9 cellular contexts compared by ENCODE assay signal in genomic region chr2:120254178-120254577, GRCh38. TPM values are rescaled to one million over a fixed set of nuclear protein-coding genes. Genes with fewer than 3 reads are reported as not detected.
DNase-seq lines count a peak whose midpoint lies in the region; ATAC-seq and TF ChIP-seq lines count a peak whose summit lies in the region.
"Had no signal": no experiment of that assay in that cellular context is flagged by ENCODE, and none has a peak within 500 bp of the region (broad histone marks: within the 10 kb centered on the region; RNA-seq: fewer than 3 reads in every experiment).

No MANE protein-coding gene starts in this region.

- H3K27me3 Mint-ChIP-seq in activated CD4-positive, alpha-beta T cell treated with anti-CD3 and anti-CD28 coated beads, Interleukin-2, amount 10 ng/mL, durations not matched to agents 24 days and 14 days, result peaks cover 2% of the 10 kb centered on the region
- H3K27me3 Mint-ChIP-seq in activated naive CD8-positive, alpha-beta T cell treated with anti-CD3 and anti-CD28 coated beads, Interleukin-2, amount 10 ng/mL, durations not matched to agents 7 days and 5 days, result peaks cover 10% of the 10 kb centered on the region

- ATAC-seq in activated naive CD8-positive, alpha-beta T cell treated with anti-CD3 and anti-CD28 coated beads, Interleukin-2, amount 10 ng/mL, durations not matched to agents 7 days and 5 days (ENCODE audit: low read depth), result no peak
- ATAC-seq in HG02571 (IDR thresholded peaks at IDR 0.05; ENCODE audit: unreplicated experiment), result no peak
- ATAC-seq in body of pancreas, result no peak

- no peak for TF ChIP-seq RAD21 in liver (IDR thresholded peaks at IDR 0.05)

- no peaks in the 10 kb centered on the region for H3K36me3 ChIP-seq in liver (ENCODE audit: control insufficient read depth in 4 of 4, insufficient read depth in 3 of 4, low read depth in 1 of 4, low read length in 3 of 4)
- H3K36me3 ChIP-seq in subcutaneous abdominal adipose tissue (ENCODE audit: control insufficient read depth in 5 of 5, insufficient read depth in 5 of 5, low read length in 5 of 5), result no peaks in the 10 kb centered on the region
- H3K36me3 ChIP-seq in body of pancreas (replicated peaks in 1 of 2; ENCODE audit: insufficient read depth in 1 of 2, low read depth in 2 of 2), result no peaks in the 10 kb centered on the region

- peak overlapping the region; percentile 99 for H3K4me3 Mint-ChIP-seq in activated CD4-positive, alpha-beta T cell treated with anti-CD3 and anti-CD28 coated beads, Interleukin-2, amount 10 ng/mL, durations not matched to agents 24 days and 14 days
- H3K4me3 Mint-ChIP-seq in activated naive CD8-positive, alpha-beta T cell treated with anti-CD3 and anti-CD28 coated beads, Interleukin-2, amount 10 ng/mL, durations not matched to agents 7 days and 5 days, result peak overlapping the region; percentile 90

- H3K27ac Mint-ChIP-seq in activated CD4-positive, alpha-beta T cell treated with anti-CD3 and anti-CD28 coated beads, Interleukin-2, amount 10 ng/mL, durations not matched to agents 24 days and 14 days, result no peak overlapping the region
- H3K27ac Mint-ChIP-seq in activated naive CD8-positive, alpha-beta T cell treated with anti-CD3 and anti-CD28 coated beads, Interleukin-2, amount 10 ng/mL, durations not matched to agents 7 days and 5 days, result no peak overlapping the region

- peak overlapping the region in 1 of 2 donors; percentile 5 for H3K9ac ChIP-seq in liver (ENCODE audit: low read depth in 1 of 2, low read length in 2 of 2)
- peak overlapping the region in 4 of 5 donors; percentile 14 to 84 (median 72) for H3K9ac ChIP-seq in subcutaneous abdominal adipose tissue (ENCODE audit: low read length in 5 of 5)

- H3K27ac ChIP-seq in liver (ENCODE audit: low read depth in 1 of 2, low read length in 2 of 2) (peak overlapping the region in 1 of 2 donors; percentile 83), subcutaneous abdominal adipose tissue (ENCODE audit: low read depth, low read length) (peak overlapping the region; percentile 82), body of pancreas (no peak overlapping the region)

- H3K4me3 ChIP-seq in liver (ENCODE audit: low read depth in 1 of 3, low read length in 3 of 3) (peak overlapping the region; percentile 79 to 91 (median 91)), subcutaneous abdominal adipose tissue (ENCODE audit: low read depth in 1 of 5, low read length in 5 of 5) (peak overlapping the region; percentile 71 to 92 (median 87)), body of pancreas (no peak overlapping the region)

- no peak for TF ChIP-seq POLR2A in body of pancreas (IDR thresholded peaks at IDR 0.05)

- peaks cover 22% of the 10 kb centered on the region for H3K9me3 Mint-ChIP-seq in activated CD4-positive, alpha-beta T cell treated with anti-CD3 and anti-CD28 coated beads, Interleukin-2, amount 10 ng/mL, durations not matched to agents 24 days and 14 days
- H3K9me3 Mint-ChIP-seq in activated naive CD8-positive, alpha-beta T cell treated with anti-CD3 and anti-CD28 coated beads, Interleukin-2, amount 10 ng/mL, durations not matched to agents 7 days and 5 days, result peaks cover 3% of the 10 kb centered on the region

- no peaks in the 10 kb centered on the region for H3K27me3 ChIP-seq in liver (ENCODE audit: control insufficient read depth in 4 of 4, insufficient read depth in 4 of 4, low read length in 3 of 4)
- H3K27me3 ChIP-seq in subcutaneous abdominal adipose tissue (ENCODE audit: control insufficient read depth in 5 of 5, insufficient read depth in 4 of 5, low read length in 5 of 5), result no peaks in the 10 kb centered on the region
- H3K27me3 ChIP-seq in body of pancreas, result no peaks in the 10 kb centered on the region

- intact Hi-C loops in activated CD4-positive, alpha-beta T cell treated with anti-CD3 and anti-CD28 coated beads, Interleukin-2, amount 10 ng/mL, durations not matched to agents 24 days and 14 days (cut with micrococcal nuclease), result loop anchor here (10.0 kb wide), 1 partner anchor 889 kb away; the partner anchor contains the start of genes C2orf76 and DBI
- intact Hi-C loops in body of pancreas (cut with DNase I), result no loop called here

- H3K9me3 ChIP-seq in liver (ENCODE audit: control insufficient read depth in 4 of 4, low read length in 3 of 4) (no peaks in the 10 kb centered on the region), subcutaneous abdominal adipose tissue (ENCODE audit: control insufficient read depth in 5 of 5, low read length in 5 of 5) (no peaks in the 10 kb centered on the region), body of pancreas (no peaks in the 10 kb centered on the region)

- DNase-seq in activated CD4-positive, alpha-beta T cell treated with anti-CD3 and anti-CD28 coated beads, Interleukin-2, amount 10 ng/mL, durations not matched to agents 24 days and 14 days, result no peak
- no peak for DNase-seq in activated CD4-positive, alpha-beta T cell treated with anti-CD3 and anti-CD28 coated beads, Interleukin-2, amount 50 U/mL, for 4 hours
- no peak for DNase-seq in activated naive CD8-positive, alpha-beta T cell treated with anti-CD3 and anti-CD28 coated beads, Interleukin-2, amount 10 ng/mL, durations not matched to agents 7 days and 5 days
- DNase-seq in activated effector memory CD4-positive, alpha-beta T cell treated with anti-CD3 and anti-CD28 coated beads, Interleukin-2, amount 50 U/mL, for 16 hours, result no peak
- DNase-seq in body of pancreas, result no peak
- DNase-seq: activated gamma-delta T cell had no signal

- POLR2A ChIA-PET in activated naive CD8-positive, alpha-beta T cell treated with anti-CD3 and anti-CD28 coated beads, Interleukin-2, amount 10 ng/mL, durations not matched to agents 7 days and 5 days (lab: Charles Lee), result interaction anchor here (4.5 kb wide), 1 partner anchor 23 kb away, joined by 44 read pairs; no protein-coding TSS in a partner anchor

- WGBS in liver, result 78% methylated on average over 8 of the region's 8 CpGs
- 69 to 70% methylated on average over 8 of the region's 8 CpGs for WGBS in body of pancreas, 2 donors

- TF ChIP-seq CTCF in liver (IDR thresholded peaks at IDR 0.05; ENCODE audit: low read depth, low read length, missing input control) (no peak), body of pancreas (IDR thresholded peaks at IDR 0.05) (no peak)

- peaks cover 46% of the 10 kb centered on the region for H3K36me3 Mint-ChIP-seq in activated CD4-positive, alpha-beta T cell treated with anti-CD3 and anti-CD28 coated beads, Interleukin-2, amount 10 ng/mL, durations not matched to agents 24 days and 14 days (ENCODE audit: low read depth)
- peaks cover 47% of the 10 kb centered on the region for H3K36me3 Mint-ChIP-seq in activated naive CD8-positive, alpha-beta T cell treated with anti-CD3 and anti-CD28 coated beads, Interleukin-2, amount 10 ng/mL, durations not matched to agents 7 days and 5 days

- peaks cover 71% of the 10 kb centered on the region for H3K4me1 Mint-ChIP-seq in activated CD4-positive, alpha-beta T cell treated with anti-CD3 and anti-CD28 coated beads, Interleukin-2, amount 10 ng/mL, durations not matched to agents 24 days and 14 days
- H3K4me1 Mint-ChIP-seq in activated naive CD8-positive, alpha-beta T cell treated with anti-CD3 and anti-CD28 coated beads, Interleukin-2, amount 10 ng/mL, durations not matched to agents 7 days and 5 days, result peaks cover 49% of the 10 kb centered on the region

- H3K4me1 ChIP-seq in liver (ENCODE audit: control insufficient read depth in 4 of 4, insufficient read depth in 4 of 4, low read length in 3 of 4) (peaks cover 0 to 16% (median 11%) of the 10 kb centered on the region in 4 donors), subcutaneous abdominal adipose tissue (ENCODE audit: control insufficient read depth in 5 of 5, insufficient read depth in 5 of 5, low read length in 5 of 5) (peaks cover 11 to 53% (median 50%) of the 10 kb centered on the region in 5 donors), body of pancreas (peaks cover 13% of the 10 kb centered on the region)

TF ChIP-seq in liver, 16 proteins besides CTCF, POLR2A, EP300 and RAD21 (continues in another document):
- no peak for TF ChIP-seq GABPA (IDR thresholded peaks at IDR 0.05 in 1 of 2, conservative IDR thresholded peaks at IDR 0.05 in 1 of 2)
- TF ChIP-seq, protein P1, sequence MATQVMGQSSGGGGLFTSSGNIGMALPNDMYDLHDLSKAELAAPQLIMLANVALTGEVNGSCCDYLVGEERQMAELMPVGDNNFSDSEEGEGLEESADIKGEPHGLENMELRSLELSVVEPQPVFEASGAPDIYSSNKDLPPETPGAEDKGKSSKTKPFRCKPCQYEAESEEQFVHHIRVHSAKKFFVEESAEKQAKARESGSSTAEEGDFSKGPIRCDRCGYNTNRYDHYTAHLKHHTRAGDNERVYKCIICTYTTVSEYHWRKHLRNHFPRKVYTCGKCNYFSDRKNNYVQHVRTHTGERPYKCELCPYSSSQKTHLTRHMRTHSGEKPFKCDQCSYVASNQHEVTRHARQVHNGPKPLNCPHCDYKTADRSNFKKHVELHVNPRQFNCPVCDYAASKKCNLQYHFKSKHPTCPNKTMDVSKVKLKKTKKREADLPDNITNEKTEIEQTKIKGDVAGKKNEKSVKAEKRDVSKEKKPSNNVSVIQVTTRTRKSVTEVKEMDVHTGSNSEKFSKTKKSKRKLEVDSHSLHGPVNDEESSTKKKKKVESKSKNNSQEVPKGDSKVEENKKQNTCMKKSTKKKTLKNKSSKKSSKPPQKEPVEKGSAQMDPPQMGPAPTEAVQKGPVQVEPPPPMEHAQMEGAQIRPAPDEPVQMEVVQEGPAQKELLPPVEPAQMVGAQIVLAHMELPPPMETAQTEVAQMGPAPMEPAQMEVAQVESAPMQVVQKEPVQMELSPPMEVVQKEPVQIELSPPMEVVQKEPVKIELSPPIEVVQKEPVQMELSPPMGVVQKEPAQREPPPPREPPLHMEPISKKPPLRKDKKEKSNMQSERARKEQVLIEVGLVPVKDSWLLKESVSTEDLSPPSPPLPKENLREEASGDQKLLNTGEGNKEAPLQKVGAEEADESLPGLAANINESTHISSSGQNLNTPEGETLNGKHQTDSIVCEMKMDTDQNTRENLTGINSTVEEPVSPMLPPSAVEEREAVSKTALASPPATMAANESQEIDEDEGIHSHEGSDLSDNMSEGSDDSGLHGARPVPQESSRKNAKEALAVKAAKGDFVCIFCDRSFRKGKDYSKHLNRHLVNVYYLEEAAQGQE (IDR thresholded peaks at IDR 0.05), result no peak

RNA-seq across cellular contexts. Expression of gene RALB, which starts 1.5 kb away (rescaled TPM):
- 72.1 and 80.0 TPM in 2 replicates for total RNA-seq in activated CD4-positive, alpha-beta T cell treated with anti-CD3 and anti-CD28 coated beads, Interleukin-2, amount 10 ng/mL, durations not matched to agents 24 days and 14 days
- 10 to 100 TPM; 45.7 to 50.4 TPM for total RNA-seq in activated naive CD8-positive, alpha-beta T cell treated with anti-CD3 and anti-CD28 coated beads, Interleukin-2, amount 10 ng/mL, durations not matched to agents 7 days and 5 days
- total RNA-seq in liver (10 to 100 TPM; 19.7 to 20.6 TPM), body of pancreas (10 to 100 TPM; 17.8 to 21.3 TPM)
- polyA plus RNA-seq in liver, result 10 to 100 TPM; 11.1 to 26.4 TPM

RNA-seq across cellular contexts. Expression of gene TMEM185B, which starts 31.0 kb away (rescaled TPM):
- 44.3 and 45.8 TPM in 2 replicates for total RNA-seq in activated CD4-positive, alpha-beta T cell treated with anti-CD3 and anti-CD28 coated beads, Interleukin-2, amount 10 ng/mL, durations not matched to agents 24 days and 14 days
- 10 to 100 TPM; 23.4 to 26.2 TPM for total RNA-seq in activated naive CD8-positive, alpha-beta T cell treated with anti-CD3 and anti-CD28 coated beads, Interleukin-2, amount 10 ng/mL, durations not matched to agents 7 days and 5 days
- 1 to 10 TPM; 8.0 to 8.5 TPM for total RNA-seq in liver
- polyA plus RNA-seq in liver, result 1 to 10 TPM; 1.8 to 5.7 TPM
- 10 to 100 TPM; 18.7 to 46.5 TPM for total RNA-seq in body of pancreas

Comparison
In these comparisons a context has a peak if more than half of its experiments do, and no peak if none do; other contexts are left out.
1. H3K4me3 ChIP-seq: peak in liver (3 of 3) and subcutaneous abdominal adipose tissue (5 of 5); none in body of pancreas (0 of 2).